In genomic region chr2:212735648-212736047, GRCh38 we compare ENCODE assay signal across 23 cellular contexts.
DNase-seq lines count a peak whose midpoint lies in the region; ATAC-seq, FAIRE-seq and TF ChIP-seq lines count a peak whose summit lies in the region.
"Had no signal": no experiment of that assay in that cellular context is flagged by ENCODE, and none has a peak within 500 bp of the region (broad histone marks: within the 10 kb centered on the region; RNA-seq: fewer than 3 reads in every experiment).

No MANE protein-coding gene starts in this region.

- H3K9me2 ChIP-seq in neural cell (ENCODE audit: insufficient read depth, low read length): peaks cover 4% of the 10 kb centered on the region

- H3K79me1 ChIP-seq in mesenchymal stem cell (replicated peaks; ENCODE audit: low read length, poor library complexity, severe bottlenecking): no peaks in the 10 kb centered on the region

- WGBS in A549 (ENCODE audit: missing lambda C conversion rate): 20% methylated on average over 5 of the region's 5 CpGs
- 69 to 70% methylated on average over 5 of the region's 5 CpGs for WGBS in transverse colon (ENCODE audit: low coverage in 1 of 2), 2 donors
- 78% methylated on average over 3 of the region's 5 CpGs for WGBS in mesenchymal stem cell

- no peak for FAIRE-seq in A549 (lab: Jason Lieb, UNC)
- FAIRE-seq: G401.6, GM12878, GM19239, H1 had no signal

- H2BK120ac ChIP-seq in mesenchymal stem cell (ENCODE audit: low read depth, low read length): no peak overlapping the region

- H3K36me3 ChIP-seq in neural cell (ENCODE audit: insufficient read depth, low read length) (no peaks in the 10 kb centered on the region), transverse colon (no peaks in the 10 kb centered on the region), mesenchymal stem cell (ENCODE audit: control insufficient read depth in 1 of 2, insufficient read depth in 2 of 2, low read depth in 1 of 2, low read length in 2 of 2) (no peaks in the 10 kb centered on the region)
- H3K36me3 ChIP-seq: BLaER1 had no signal

- peaks cover 14% of the 10 kb centered on the region for H3F3A ChIP-seq in neural cell (ENCODE audit: insufficient read depth, low read length, poor library complexity, severe bottlenecking)

- no peak overlapping the region for H3K4me3 Mint-ChIP-seq in progenitor cell of endocrine pancreas (ENCODE audit: low read depth)
- H3K4me3 Mint-ChIP-seq: B cell; CD4-positive, CD25-positive, alpha-beta regulatory T cell; CD8-positive, alpha-beta T cell had no signal

- H3K9me3 ChIP-seq in A549 (no peaks in the 10 kb centered on the region), neural cell (ENCODE audit: low read length) (no peaks in the 10 kb centered on the region), transverse colon (no peaks in the 10 kb centered on the region), mesenchymal stem cell (ENCODE audit: control insufficient read depth, low read length) (no peaks in the 10 kb centered on the region)
- H3K9me3 ChIP-seq: BLaER1, Caco-2 had no signal

- no peaks in the 10 kb centered on the region for H3K4me1 ChIP-seq in A549
- H3K4me1 ChIP-seq in foreskin keratinocyte: no peaks in the 10 kb centered on the region
- H3K4me1 ChIP-seq in transverse colon: no peaks in the 10 kb centered on the region
- no peaks in the 10 kb centered on the region for H3K4me1 ChIP-seq in mesenchymal stem cell (ENCODE audit: control insufficient read depth, insufficient read depth, low read depth, low read length)
- H3K4me1 ChIP-seq: BLaER1, Caco-2 had no signal

- no peak overlapping the region for H2AFZ ChIP-seq in neural cell (ENCODE audit: low read depth, low read length)
- H2AFZ ChIP-seq in mesenchymal stem cell (ENCODE audit: low read depth, low read length): no peak overlapping the region
- H2AFZ ChIP-seq: GM23248 had no signal

- intact Hi-C loops in transverse colon (cut with DNase I; ENCODE audit: low total_unique reads): no loop called here

- no peak overlapping the region for H3K4ac ChIP-seq in mesenchymal stem cell (ENCODE audit: low read depth in 1 of 2, low read length in 2 of 2)

- CTCF ChIA-PET in A549 (lab: Yijun Ruan, JAX): no interaction called here

- no peak for ATAC-seq in A549
- peak; percentile 51 for ATAC-seq in foreskin keratinocyte
- ATAC-seq: CD8-positive, alpha-beta T cell; GM12878 had no signal

- no peaks in the 10 kb centered on the region for H3K36me3 Mint-ChIP-seq in progenitor cell of endocrine pancreas (ENCODE audit: insufficient read depth)
- H3K36me3 Mint-ChIP-seq: CD4-positive, CD25-positive, alpha-beta regulatory T cell; CD8-positive, alpha-beta T cell had no signal

- TF ChIP-seq POLR2A in A549 (IDR thresholded peaks at IDR 0.05; ENCODE audit: low read length) (no peak), transverse colon (IDR thresholded peaks at IDR 0.05) (no peak)

- no peak overlapping the region for H2BK5ac ChIP-seq in mesenchymal stem cell (ENCODE audit: low read depth, low read length, poor library complexity, severe bottlenecking)

- H3K79me2 ChIP-seq in neural cell (replicated peaks; ENCODE audit: insufficient read depth, low read length): no peaks in the 10 kb centered on the region

- no peak overlapping the region for H3K4me2 ChIP-seq in A549
- peak overlapping the region; percentile 27 for H3K4me2 ChIP-seq in neural cell (ENCODE audit: low read length)
- no peak overlapping the region for H3K4me2 ChIP-seq in mesenchymal stem cell (ENCODE audit: low read length, poor library complexity, severe bottlenecking)
- H3K4me2 ChIP-seq: BLaER1 had no signal

- H3K9ac ChIP-seq in neural cell (ENCODE audit: low read length): peak overlapping the region; percentile 40
- no peak overlapping the region for H3K9ac ChIP-seq in mesenchymal stem cell (ENCODE audit: low read length)
- H3K9ac ChIP-seq: BLaER1, GM23248 had no signal

- H2BK12ac ChIP-seq in mesenchymal stem cell (ENCODE audit: low read length in 2 of 2): no peak overlapping the region

- H3K27ac Mint-ChIP-seq in progenitor cell of endocrine pancreas: no peak overlapping the region
- H3K27ac Mint-ChIP-seq: B cell; CD4-positive, CD25-positive, alpha-beta regulatory T cell; CD8-positive, alpha-beta T cell had no signal

- DNase-seq in A549 (ENCODE audit: low read depth in 1 of 2, low spot score in 1 of 2) (no peak), NCI-H2227 treated with DMSO at 0.1 percent for 48 hours (lab: John Stamatoyannopoulos, UW) (peak; percentile 61), foreskin keratinocyte (peak; percentile 19 to 68), progenitor cell of endocrine pancreas (ENCODE audit: low spot score, unreplicated experiment) (no peak), transverse colon (no peak), mesenchymal stem cell (no peak)
- DNase-seq: 8988T; Caco-2; CD4-positive, CD25-positive, alpha-beta regulatory T cell; CD8-positive, alpha-beta T cell; DMS153; DND-41; GM23248; H7; HCEC 1CT had no signal

- TF ChIP-seq EP300 in A549 (IDR thresholded peaks at IDR 0.05): no peak
- peak; percentile 99 for TF ChIP-seq EP300 in neural cell (conservative IDR thresholded peaks at IDR 0.05; ENCODE audit: poor library complexity, severe bottlenecking)
- no peak for TF ChIP-seq EP300 in transverse colon (IDR thresholded peaks at IDR 0.05; ENCODE audit: low read depth)

- no peak for TF ChIP-seq RAD21 in A549 (conservative IDR thresholded peaks at IDR 0.05 in 1 of 2, IDR thresholded peaks at IDR 0.05 in 1 of 2)
- TF ChIP-seq RAD21 in neural cell (conservative IDR thresholded peaks at IDR 0.05): no peak

- H3K4me1 Mint-ChIP-seq in progenitor cell of endocrine pancreas (ENCODE audit: low read depth): no peaks in the 10 kb centered on the region
- H3K4me1 Mint-ChIP-seq: B cell had no signal

- no peaks in the 10 kb centered on the region for H4K20me1 ChIP-seq in neural cell (ENCODE audit: insufficient read depth)
- H4K20me1 ChIP-seq: BLaER1 had no signal

- no peak overlapping the region for H4K91ac ChIP-seq in mesenchymal stem cell (ENCODE audit: low read length)

- no peak overlapping the region for H4K8ac ChIP-seq in mesenchymal stem cell (ENCODE audit: low read length)

- H3K27ac ChIP-seq in A549 (no peak overlapping the region), foreskin keratinocyte (no peak overlapping the region), neural cell (ENCODE audit: low read length) (peak overlapping the region; percentile 91), transverse colon (no peak overlapping the region), mesenchymal stem cell (ENCODE audit: low read length, poor library complexity, severe bottlenecking) (no peak overlapping the region)
- H3K27ac ChIP-seq: BLaER1, C4-2B, GM23248 had no signal

- no peaks in the 10 kb centered on the region for H3K27me3 ChIP-seq in foreskin keratinocyte
- H3K27me3 ChIP-seq in neural cell (ENCODE audit: insufficient read depth, low read depth, low read length): no peaks in the 10 kb centered on the region
- H3K27me3 ChIP-seq in transverse colon: no peaks in the 10 kb centered on the region
- no peaks in the 10 kb centered on the region for H3K27me3 ChIP-seq in mesenchymal stem cell (ENCODE audit: control insufficient read depth in 1 of 2, insufficient read depth in 1 of 2, low read length in 2 of 2)
- H3K27me3 ChIP-seq: BLaER1 had no signal

- TF ChIP-seq CTCF in A549 (IDR thresholded peaks at IDR 0.05): no peak
- no peak for TF ChIP-seq CTCF in foreskin keratinocyte (conservative IDR thresholded peaks at IDR 0.05)
- no peak for TF ChIP-seq CTCF in neural cell (IDR thresholded peaks at IDR 0.05; ENCODE audit: poor library complexity, severe bottlenecking)
- no peak for TF ChIP-seq CTCF in progenitor cell of endocrine pancreas (IDR thresholded peaks at IDR 0.05; ENCODE audit: unreplicated experiment)
- TF ChIP-seq CTCF in transverse colon (IDR thresholded peaks at IDR 0.05): no peak

- no peak overlapping the region for H2BK15ac ChIP-seq in mesenchymal stem cell (ENCODE audit: low read depth, poor library complexity, severe bottlenecking)

- no peaks in the 10 kb centered on the region for H3K9me3 Mint-ChIP-seq in progenitor cell of endocrine pancreas (ENCODE audit: low read depth)
- H3K9me3 Mint-ChIP-seq: CD8-positive, alpha-beta T cell had no signal

- in situ Hi-C loops in transverse colon (cut with MboI; ENCODE audit: low pct_ligation_motif_present in 1 of 4, low pct_unique_long_range_greater_than_20kb in 1 of 4, low sequenced_read_pairs in 3 of 4): no loop called here

- H3K4me3 ChIP-seq in A549 (no peak overlapping the region), neural cell (ENCODE audit: low read length) (peak overlapping the region; percentile 40), transverse colon (no peak overlapping the region), mesenchymal stem cell (ENCODE audit: insufficient read depth in 1 of 2, low read depth in 1 of 2, low read length in 2 of 2) (no peak overlapping the region)
- H3K4me3 ChIP-seq: BLaER1, GM12878, GM23248 had no signal

- H3K27me3 Mint-ChIP-seq in progenitor cell of endocrine pancreas: no peaks in the 10 kb centered on the region
- H3K27me3 Mint-ChIP-seq: CD4-positive, CD25-positive, alpha-beta regulatory T cell had no signal

- no peak overlapping the region for H3K14ac ChIP-seq in mesenchymal stem cell (ENCODE audit: low read length in 2 of 2)

- no peak overlapping the region for H3K23ac ChIP-seq in mesenchymal stem cell (ENCODE audit: low read length in 2 of 2)

- H2AK5ac ChIP-seq in mesenchymal stem cell (ENCODE audit: low read length, severe bottlenecking): no peak overlapping the region

- POLR2A ChIA-PET in A549 (lab: Yijun Ruan, JAX): no interaction called here

- no peak overlapping the region for H3K18ac ChIP-seq in mesenchymal stem cell (ENCODE audit: low read depth in 1 of 2, low read length in 2 of 2)

TF ChIP-seq in A549, 52 proteins besides CTCF, POLR2A, EP300 and RAD21:
- TF ChIP-seq MAFK (IDR thresholded peaks at IDR 0.05; ENCODE audit: partially characterized antibody): peak; percentile 33
- TF ChIP-seq KDM1A (IDR thresholded peaks at IDR 0.05; ENCODE audit: low read depth): no peak

TF ChIP-seq in neural cell, 6 proteins besides CTCF, POLR2A, EP300 and RAD21 (continues in another document):
- TF ChIP-seq MXI1 (conservative IDR thresholded peaks at IDR 0.05; ENCODE audit: poor library complexity, severe bottlenecking) (no peak), POLR2AphosphoS5 (IDR thresholded peaks at IDR 0.05) (peak; percentile 98)

Comparison
In these comparisons a context has a peak if more than half of its experiments do, and no peak if none do; other contexts are left out.
1. DNase-seq: peak in NCI-H2227 treated with DMSO at 0.1 percent for 48 hours (single experiment) and foreskin keratinocyte (2 of 2); none in A549 (0 of 2), progenitor cell of endocrine pancreas (single experiment), transverse colon (single experiment) and mesenchymal stem cell (single experiment).